In genomic region chr2:171098607-171099006, GRCh38 we compare ENCODE assay signal across 15 cellular contexts.
DNase-seq lines count a peak whose midpoint lies in the region; ATAC-seq, FAIRE-seq and TF ChIP-seq lines count a peak whose summit lies in the region.
"Had no signal": no experiment of that assay in that cellular context is flagged by ENCODE, and none has a peak within 500 bp of the region (broad histone marks: within the 10 kb centered on the region; RNA-seq: fewer than 3 reads in every experiment).

No MANE protein-coding gene starts in this region.

- H3K4me3 Mint-ChIP-seq in GM23338, result no peak overlapping the region
- H3K4me3 Mint-ChIP-seq: CD4-positive, alpha-beta memory T cell had no signal

- peaks cover 37% of the 10 kb centered on the region for H3K36me3 Mint-ChIP-seq in GM23338 (ENCODE audit: low read depth)

- DNase-seq in GM12891 (ENCODE audit: insufficient read length, low spot score) (no peak), GM23338 (ENCODE audit: low spot score) (no peak), K562 (ENCODE audit: extremely low read depth in 1 of 4, low spot score in 3 of 4) (no peak), posterior cingulate gyrus (no peak), NCI-H1092 (lab: John Stamatoyannopoulos, UW) (no peak), NCI-H526 treated with DMSO at 0.1 percent for 48 hours (lab: John Stamatoyannopoulos, UW) (no peak)
- DNase-seq: C1 segment of cervical spinal cord; Calu3; CD4-positive, alpha-beta memory T cell; COR-L47; DMS53; DMS79 treated with DMSO at 0.1 percent for 48 hours; GOT3; H7; HCEC 1CT had no signal

- BruUV-seq in K562 (replicated peaks; lab: Mats Ljungman, UMichigan), result no TSS peak

- no peak overlapping the region for H3K4me2 ChIP-seq in GM23338
- no peak overlapping the region for H3K4me2 ChIP-seq in K562 (ENCODE audit: insufficient read depth, low read length)

- H3K4me1 ChIP-seq in GM23338 (ENCODE audit: insufficient read depth) (peaks cover 12% of the 10 kb centered on the region), K562 (replicated peaks in 1 of 2; ENCODE audit: control insufficient read depth in 2 of 2, insufficient read depth in 2 of 2, low read length in 2 of 2) (peaks cover 0 to 4% of the 10 kb centered on the region in 2 experiments; a peak in 1 of 5 replicates)

- H2AFZ ChIP-seq in GM23338, result no peak overlapping the region
- H2AFZ ChIP-seq in K562 (ENCODE audit: low read depth, low read length), result no peak overlapping the region

- H3K9me1 ChIP-seq in K562 (ENCODE audit: control insufficient read depth, insufficient read depth, low read length), result no peaks in the 10 kb centered on the region

- H3K4me3 ChIP-seq in GM23338, result no peak overlapping the region
- no peak overlapping the region for H3K4me3 ChIP-seq in K562

- no peaks in the 10 kb centered on the region for H3K27me3 Mint-ChIP-seq in GM23338 (ENCODE audit: insufficient read depth, low read depth, poor library complexity)
- H3K27me3 Mint-ChIP-seq: CD4-positive, alpha-beta memory T cell had no signal

- TF ChIP-seq POLR2A in GM12891 (IDR thresholded peaks at IDR 0.05; ENCODE audit: low read depth, low read length), result no peak
- TF ChIP-seq POLR2A in K562 (conservative IDR thresholded peaks at IDR 0.05), result no peak

- H3K9me2 ChIP-seq in GM23338 (ENCODE audit: insufficient read depth), result no peaks in the 10 kb centered on the region

- H3K27me3 ChIP-seq in GM23338 (ENCODE audit: insufficient read depth) (no peaks in the 10 kb centered on the region), K562 (ENCODE audit: control insufficient read depth in 2 of 2, insufficient read depth in 2 of 2, low read length in 2 of 2) (no peaks in the 10 kb centered on the region)

- H3K27ac ChIP-seq in GM23338 (ENCODE audit: low read depth) (0 out of 2 replicates have a peak overlapping the region, but pooled peaks have one; percentile 16), K562 (ENCODE audit: extremely low read depth, low read depth, low read length) (no peak overlapping the region)

- H3K9me3 Mint-ChIP-seq in GM23338, result peaks cover 4% of the 10 kb centered on the region; the same call in 2 of the 3 replicates

- H3K9ac ChIP-seq in K562 (ENCODE audit: insufficient read depth in 1 of 2, low read depth in 2 of 2, low read length in 2 of 2), result no peak overlapping the region

- peaks cover 99% of the 10 kb centered on the region for H3K79me2 ChIP-seq in GM23338 (replicated peaks; ENCODE audit: insufficient read depth)
- H3K79me2 ChIP-seq in K562 (ENCODE audit: control insufficient read depth, insufficient read depth, low read length), result peaks cover 96% of the 10 kb centered on the region

- no peak for TF ChIP-seq RAD21 in K562 (CRISPR knock-in tag; conservative IDR thresholded peaks at IDR 0.05 in 1 of 2, IDR thresholded peaks at IDR 0.05 in 1 of 2)

- H3K36me3 ChIP-seq in GM23338 (ENCODE audit: insufficient read depth), result no peaks in the 10 kb centered on the region
- H3K36me3 ChIP-seq in K562 (ENCODE audit: control insufficient read depth, insufficient read depth, low read length), result peaks cover 15% of the 10 kb centered on the region; the same call in 2 of the 3 replicates

- H3K9me3 ChIP-seq in K562 (replicated peaks; ENCODE audit: control insufficient read depth, insufficient read depth, low read depth, low read length), result peaks cover 19% of the 10 kb centered on the region

- H4K20me1 ChIP-seq in GM23338 (replicated peaks; ENCODE audit: insufficient read depth), result peaks cover 18% of the 10 kb centered on the region
- no peaks in the 10 kb centered on the region for H4K20me1 ChIP-seq in K562 (replicated peaks; ENCODE audit: control insufficient read depth, insufficient read depth, low read length)

- TF ChIP-seq CTCF in GM23338 (conservative IDR thresholded peaks at IDR 0.05; ENCODE audit: low read depth in 2 of 2), result no peak
- no peak for TF ChIP-seq CTCF in K562 (IDR thresholded peaks at IDR 0.05 in 2 of 3, conservative IDR thresholded peaks at IDR 0.05 in 1 of 3; ENCODE audit: insufficient read depth in 2 of 3, low read depth in 1 of 3, low read length in 3 of 3)

- TF ChIP-seq EP300 in K562 (IDR thresholded peaks at IDR 0.05; ENCODE audit: low read length), result no peak

- H3K4me1 Mint-ChIP-seq in GM23338, result peaks cover 21% of the 10 kb centered on the region

- no peak for ATAC-seq in GM23338
- no peak for ATAC-seq in K562

- POLR2A ChIA-PET in K562 (lab: Yijun Ruan, JAX), result interaction anchor here (0.7 to 1.7 kb wide), 4 partner anchors 12 to 332 kb away, joined by 3 to 5 read pairs (median 3); no protein-coding TSS in a partner anchor

- no peak overlapping the region for H3K27ac Mint-ChIP-seq in GM23338

- FAIRE-seq in GM12891 (lab: Jason Lieb, UNC), result peak; percentile 33
- FAIRE-seq in K562 (lab: Jason Lieb, UNC), result no peak

- CTCF ChIA-PET in K562 (lab: Yijun Ruan, JAX; ENCODE audit: low intra/inter-chr PET ratio), result interaction anchor here (0.6 kb wide), 1 partner anchor 15 kb away, joined by 4 read pairs; no protein-coding TSS in a partner anchor

- intact Hi-C loops in K562 (cut with micrococcal nuclease) (no loop called here), posterior cingulate gyrus (cut with DNase I) (no loop called here)

- in situ Hi-C loops in K562 (cut with MboI), result no loop called here

- H3F3A ChIP-seq in GM23338 (replicated peaks; ENCODE audit: low read depth), result no peaks in the 10 kb centered on the region

TF ChIP-seq in GM12891, 5 proteins besides CTCF, POLR2A, EP300 and RAD21:
- TF ChIP-seq POU2F2 (IDR thresholded peaks at IDR 0.05; ENCODE audit: low read depth, low read length) (no peak), POLR2AphosphoS5 (IDR thresholded peaks at IDR 0.05; ENCODE audit: low read depth, low read length) (no peak), TAF1 (IDR thresholded peaks at IDR 0.05; ENCODE audit: low read depth, low read length) (no peak), SPI1 (IDR thresholded peaks at IDR 0.05; ENCODE audit: low read depth, low read length) (no peak), PAX5 (IDR thresholded peaks at IDR 0.05; ENCODE audit: insufficient read depth, low read length, severe bottlenecking) (no peak)

TF ChIP-seq in GM23338, 12 proteins besides CTCF, POLR2A, EP300 and RAD21:
- no peak for TF ChIP-seq CREB1 (CRISPR knock-in tag; IDR thresholded peaks at IDR 0.05; ENCODE audit: low read depth)
- TF ChIP-seq JUNB (IDR thresholded peaks at IDR 0.05; ENCODE audit: unreplicated experiment), result no peak
- no peak for TF ChIP-seq NANOG (IDR thresholded peaks at IDR 0.05; ENCODE audit: borderline replicate concordance)
- TF ChIP-seq STAT1 (IDR thresholded peaks at IDR 0.05; ENCODE audit: unreplicated experiment), result no peak

TF ChIP-seq in K562, 482 proteins besides CTCF, POLR2A, EP300 and RAD21 (continues in another document):
- TF ChIP-seq CBX3 (IDR thresholded peaks at IDR 0.05; ENCODE audit: borderline replicate concordance in 1 of 2, low read length in 2 of 2), result peak in 1 of 2 experiments; percentile 68; a peak in 1 of 3 replicates
- no peak for TF ChIP-seq SUPT5H (IDR thresholded peaks at IDR 0.05)
- peak; percentile 59 for TF ChIP-seq ZNF316 (IDR thresholded peaks at IDR 0.05)
- TF ChIP-seq NFE2 (IDR thresholded peaks at IDR 0.05; ENCODE audit: low read depth), result no peak
- TF ChIP-seq, protein P1, sequence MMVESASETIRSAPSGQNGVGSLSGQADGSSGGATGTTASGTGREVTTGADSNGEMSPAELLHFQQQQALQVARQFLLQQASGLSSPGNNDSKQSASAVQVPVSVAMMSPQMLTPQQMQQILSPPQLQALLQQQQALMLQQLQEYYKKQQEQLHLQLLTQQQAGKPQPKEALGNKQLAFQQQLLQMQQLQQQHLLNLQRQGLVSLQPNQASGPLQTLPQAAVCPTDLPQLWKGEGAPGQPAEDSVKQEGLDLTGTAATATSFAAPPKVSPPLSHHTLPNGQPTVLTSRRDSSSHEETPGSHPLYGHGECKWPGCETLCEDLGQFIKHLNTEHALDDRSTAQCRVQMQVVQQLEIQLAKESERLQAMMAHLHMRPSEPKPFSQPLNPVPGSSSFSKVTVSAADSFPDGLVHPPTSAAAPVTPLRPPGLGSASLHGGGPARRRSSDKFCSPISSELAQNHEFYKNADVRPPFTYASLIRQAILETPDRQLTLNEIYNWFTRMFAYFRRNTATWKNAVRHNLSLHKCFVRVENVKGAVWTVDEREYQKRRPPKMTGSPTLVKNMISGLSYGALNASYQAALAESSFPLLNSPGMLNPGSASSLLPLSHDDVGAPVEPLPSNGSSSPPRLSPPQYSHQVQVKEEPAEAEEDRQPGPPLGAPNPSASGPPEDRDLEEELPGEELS (CRISPR knock-in tag; IDR thresholded peaks at IDR 0.05; ENCODE audit: borderline replicate concordance), result no peak
- no peak for TF ChIP-seq POLR3A (IDR thresholded peaks at IDR 0.05; ENCODE audit: borderline replicate concordance, extremely low read depth, insufficient read depth, insufficient read length)
- TF ChIP-seq NCOA2 (IDR thresholded peaks at IDR 0.05; ENCODE audit: partially characterized antibody in 2 of 2), result no peak
- no peak for TF ChIP-seq CHD2 (IDR thresholded peaks at IDR 0.05; ENCODE audit: low read depth, low read length)
- TF ChIP-seq, protein P2, sequence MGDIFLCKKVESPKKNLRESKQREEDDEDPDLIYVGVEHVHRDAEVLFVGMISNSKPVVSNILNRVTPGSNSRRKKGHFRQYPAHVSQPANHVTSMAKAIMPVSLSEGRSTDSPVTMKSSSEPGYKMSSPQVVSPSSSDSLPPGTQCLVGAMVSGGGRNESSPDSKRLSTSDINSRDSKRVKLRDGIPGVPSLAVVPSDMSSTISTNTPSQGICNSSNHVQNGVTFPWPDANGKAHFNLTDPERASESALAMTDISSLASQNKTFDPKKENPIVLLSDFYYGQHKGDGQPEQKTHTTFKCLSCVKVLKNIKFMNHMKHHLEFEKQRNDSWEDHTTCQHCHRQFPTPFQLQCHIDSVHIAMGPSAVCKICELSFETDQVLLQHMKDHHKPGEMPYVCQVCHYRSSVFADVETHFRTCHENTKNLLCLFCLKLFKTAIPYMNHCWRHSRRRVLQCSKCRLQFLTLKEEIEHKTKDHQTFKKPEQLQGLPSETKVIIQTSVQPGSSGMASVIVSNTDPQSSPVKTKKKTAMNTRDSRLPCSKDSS (IDR thresholded peaks at IDR 0.05; ENCODE audit: low read depth, partially characterized antibody), result peak; percentile 64
- TF ChIP-seq GATA2 (CRISPR knock-in tag; IDR thresholded peaks at IDR 0.05), result no peak
- 0 out of 2 replicates have a peak, but pooled peaks have one; percentile 7 for TF ChIP-seq C11orf30 (IDR thresholded peaks at IDR 0.05; ENCODE audit: low read depth)
- TF ChIP-seq CAMTA2 (CRISPR knock-in tag; conservative IDR thresholded peaks at IDR 0.05), result no peak
- no peak for TF ChIP-seq ARNT (IDR thresholded peaks at IDR 0.05)
- TF ChIP-seq, protein P3, sequence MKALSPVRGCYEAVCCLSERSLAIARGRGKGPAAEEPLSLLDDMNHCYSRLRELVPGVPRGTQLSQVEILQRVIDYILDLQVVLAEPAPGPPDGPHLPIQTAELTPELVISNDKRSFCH (CRISPR knock-in tag; IDR thresholded peaks at IDR 0.05), result no peak
- TF ChIP-seq, protein P3 (tag; IDR thresholded peaks at IDR 0.05), result no peak
- TF ChIP-seq TRIM28 (IDR thresholded peaks at IDR 0.05), result peak; percentile 44; the same call in 1 of the 2 replicates
- no peak for TF ChIP-seq MCM2 (IDR thresholded peaks at IDR 0.05; ENCODE audit: low read depth)
